Comparison of ENCODE assay signal across 2 cellular contexts in genomic region chr4:8589336-8589735, GRCh38.
TF ChIP-seq lines count a peak whose summit lies in the region.

No MANE protein-coding gene starts in this region.

TF ChIP-seq in SK-N-SH, 30 proteins besides CTCF, POLR2A, EP300 and RAD21 (continued from another document):
- TF ChIP-seq MAX (IDR thresholded peaks at IDR 0.05; ENCODE audit: low read depth) (no peak), USF1 (IDR thresholded peaks at IDR 0.05; ENCODE audit: borderline replicate concordance, low read depth) (no peak), CHD2 (IDR thresholded peaks at IDR 0.05; ENCODE audit: low read length, partially characterized antibody) (no peak), JUND (IDR thresholded peaks at IDR 0.05) (no peak), ELF1 (IDR thresholded peaks at IDR 0.05) (no peak)

TF ChIP-seq in SK-N-SH treated with all-trans-retinoic acid at 6 μM for 48 hours, 23 proteins besides CTCF, POLR2A, EP300 and RAD21 (continued from another document):
- TF ChIP-seq PATZ1 (CRISPR knock-in tag; IDR thresholded peaks at IDR 0.05; ENCODE audit: borderline replicate concordance) (no peak), PPARA (CRISPR knock-in tag; IDR thresholded peaks at IDR 0.05; ENCODE audit: borderline replicate concordance) (no peak), SNAI2 (CRISPR knock-in tag; IDR thresholded peaks at IDR 0.05) (no peak), TOX (CRISPR knock-in tag; IDR thresholded peaks at IDR 0.05; ENCODE audit: borderline replicate concordance) (no peak), CSDC2 (CRISPR knock-in tag; IDR thresholded peaks at IDR 0.05) (no peak), ZFP30 (CRISPR knock-in tag; IDR thresholded peaks at IDR 0.05) (no peak), ZNF565 (CRISPR knock-in tag; conservative IDR thresholded peaks at IDR 0.05; ENCODE audit: low read depth) (no peak), OSR1 (CRISPR knock-in tag; IDR thresholded peaks at IDR 0.05) (no peak), TCF4 (CRISPR knock-in tag; IDR thresholded peaks at IDR 0.05; ENCODE audit: borderline replicate concordance) (no peak), ZNF8 (CRISPR knock-in tag; IDR thresholded peaks at IDR 0.05) (no peak), CREB5 (CRISPR knock-in tag; IDR thresholded peaks at IDR 0.05; ENCODE audit: low read depth) (no peak)
